ENCODE assay signal across 10 cellular contexts in the genomic region with DNA sequence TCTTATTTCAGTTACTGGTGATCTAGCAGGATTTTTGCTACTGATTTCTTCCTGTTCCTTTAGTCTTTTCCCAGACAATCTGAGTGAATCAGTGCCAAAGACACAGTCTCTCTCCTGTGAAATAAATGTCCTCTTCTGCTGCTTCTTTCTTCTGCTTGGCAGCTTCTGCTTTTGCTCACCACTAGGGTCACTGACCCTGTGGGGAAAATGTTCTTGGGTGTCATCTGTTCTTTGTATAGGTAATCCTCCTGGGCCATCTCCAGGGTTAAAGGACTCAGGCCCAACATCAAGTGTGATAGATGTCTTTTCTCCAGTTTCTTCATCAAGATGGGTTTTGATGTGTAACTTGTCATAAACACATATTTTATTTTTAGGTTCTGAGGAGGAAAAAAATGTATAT.
"Had no signal": no experiment of that assay in that cellular context is flagged by ENCODE, and none has a peak within 500 bp of the region (broad histone marks: within the 10 kb centered on the region; RNA-seq: fewer than 3 reads in every experiment).

No MANE protein-coding gene starts in this region.

- ATAC-seq: effector memory CD8-positive, alpha-beta T cell; gastrocnemius medialis; heart left ventricle; stimulated activated effector memory CD8-positive, alpha-beta T cell treated with anti-CD3 and anti-CD28 coated beads, Interleukin-12 subunit alpha, Interleukin-12 subunit beta, amount 100 ng/mL, for 72 hours had no signal

- H3K9me3 Mint-ChIP-seq: activated CD4-positive, alpha-beta memory T cell treated with anti-CD3 and anti-CD28 coated beads, Interleukin-2, amount 10 ng/mL, durations not matched to agents 7 days and 5 days; effector memory CD8-positive, alpha-beta T cell; immature natural killer cell; nephron; stimulated activated effector memory CD8-positive, alpha-beta T cell treated with anti-CD3 and anti-CD28 coated beads, Interleukin-12 subunit alpha, Interleukin-12 subunit beta, amount 100 ng/mL, for 72 hours had no signal

- DNase-seq: activated CD4-positive, alpha-beta memory T cell treated with anti-CD3 and anti-CD28 coated beads, Interleukin-2, amount 10 ng/mL, durations not matched to agents 7 days and 5 days; activated gamma-delta T cell treated with Interleukin-2 at 50 U/mL for 16 hours; dermis blood vessel endothelial cell; effector memory CD8-positive, alpha-beta T cell; gastrocnemius medialis; heart left ventricle; immature natural killer cell; occipital lobe had no signal

- H3K27ac Mint-ChIP-seq: activated CD4-positive, alpha-beta memory T cell treated with anti-CD3 and anti-CD28 coated beads, Interleukin-2, amount 10 ng/mL, durations not matched to agents 7 days and 5 days; effector memory CD8-positive, alpha-beta T cell; nephron; stimulated activated effector memory CD8-positive, alpha-beta T cell treated with anti-CD3 and anti-CD28 coated beads, Interleukin-12 subunit alpha, Interleukin-12 subunit beta, amount 100 ng/mL, for 72 hours had no signal

- H3K27me3 Mint-ChIP-seq: activated CD4-positive, alpha-beta memory T cell treated with anti-CD3 and anti-CD28 coated beads, Interleukin-2, amount 10 ng/mL, durations not matched to agents 7 days and 5 days; effector memory CD8-positive, alpha-beta T cell had no signal

- H3K4me3 Mint-ChIP-seq: activated CD4-positive, alpha-beta memory T cell treated with anti-CD3 and anti-CD28 coated beads, Interleukin-2, amount 10 ng/mL, durations not matched to agents 7 days and 5 days; effector memory CD8-positive, alpha-beta T cell; immature natural killer cell; nephron; stimulated activated effector memory CD8-positive, alpha-beta T cell treated with anti-CD3 and anti-CD28 coated beads, Interleukin-12 subunit alpha, Interleukin-12 subunit beta, amount 100 ng/mL, for 72 hours had no signal

- H3K9me3 ChIP-seq: gastrocnemius medialis, heart left ventricle had no signal
